1 cellular context compared by ENCODE assay signal in genomic region chr2:46225730-46226129, GRCh38.
TF ChIP-seq lines count a peak whose summit lies in the region.

No MANE protein-coding gene starts in this region.

TF ChIP-seq in HepG2, 621 proteins besides CTCF, POLR2A, EP300 and RAD21 (continued from another document):
- TF ChIP-seq ZBTB43 (CRISPR knock-in tag; conservative IDR thresholded peaks at IDR 0.05) (0 out of 2 replicates have a peak, but pooled peaks have one; percentile 23), PRPF4 (IDR thresholded peaks at IDR 0.05; ENCODE audit: low read depth, low read length, poor library complexity, severe bottlenecking) (no peak), GATAD2A (CRISPR knock-in tag; IDR thresholded peaks at IDR 0.05) (peak; percentile 41; the same call in 1 of the 2 replicates), RARA (CRISPR knock-in tag; IDR thresholded peaks at IDR 0.05) (peak; percentile 31; the same call in 1 of the 2 replicates), ATF1 (CRISPR knock-in tag; IDR thresholded peaks at IDR 0.05) (no peak), ARID5B (CRISPR knock-in tag; IDR thresholded peaks at IDR 0.05) (peak; percentile 46), GMEB1 (CRISPR knock-in tag; IDR thresholded peaks at IDR 0.05; ENCODE audit: borderline replicate concordance) (no peak), ELF3 (CRISPR knock-in tag; IDR thresholded peaks at IDR 0.05) (0 out of 2 replicates have a peak, but pooled peaks have one; percentile 33), NCOA2 (CRISPR knock-in tag; IDR thresholded peaks at IDR 0.05) (peak; percentile 35; the same call in 1 of the 2 replicates), CEBPB (IDR thresholded peaks at IDR 0.05; ENCODE audit: borderline replicate concordance, low read depth, low read length) (peak; percentile 40; the same call in 1 of the 2 replicates)
